Comparison of ENCODE assay signal across 1 cellular context in genomic region chr12:109573029-109573913, GRCh38.
TF ChIP-seq lines count a peak whose summit lies in the region.

Gene MMAB, minus strand, starts transcription at chr12:109573504. Its CDS starts 24 bp downstream, at chr12:109573480.
Gene MVK, plus strand, starts transcription at chr12:109573794. Its CDS starts 1,029 bp downstream, at chr12:109574823.

TF ChIP-seq in K562, 482 proteins besides CTCF, POLR2A, EP300 and RAD21 (continued from another document and continues in another):
- TF ChIP-seq AFF4 (CRISPR knock-in tag; IDR thresholded peaks at IDR 0.05) = peak; percentile 74; the same call in 1 of the 2 replicates
- TF ChIP-seq ZNF696 (CRISPR knock-in tag; conservative IDR thresholded peaks at IDR 0.05) = no peak
- TF ChIP-seq E4F1 (CRISPR knock-in tag; IDR thresholded peaks at IDR 0.05; ENCODE audit: borderline replicate concordance) = peak; percentile 86
- no peak for TF ChIP-seq BRCA1 (IDR thresholded peaks at IDR 0.05)
- TF ChIP-seq BRCA1 (CRISPR knock-in tag; IDR thresholded peaks at IDR 0.05) = no peak
- TF ChIP-seq STAG1 (CRISPR knock-in tag; IDR thresholded peaks at IDR 0.05; ENCODE audit: borderline replicate concordance) = no peak
- TF ChIP-seq DEAF1 (CRISPR knock-in tag; IDR thresholded peaks at IDR 0.05) = no peak
- no peak for TF ChIP-seq PHF21A (IDR thresholded peaks at IDR 0.05; ENCODE audit: borderline replicate concordance, low read depth)
- TF ChIP-seq NONO (IDR thresholded peaks at IDR 0.05; ENCODE audit: low read depth in 2 of 2, low read length in 1 of 2) = peak; percentile 59 to 68; a peak in 2 of 4 replicates
- TF ChIP-seq MAZ (CRISPR knock-in tag; conservative IDR thresholded peaks at IDR 0.05 in 1 of 2, IDR thresholded peaks at IDR 0.05 in 1 of 2) = peak; percentile 65 to 77
- peak; percentile 67 for TF ChIP-seq RBBP5 (IDR thresholded peaks at IDR 0.05; ENCODE audit: borderline replicate concordance, insufficient read depth, low read length, poor library complexity, severe bottlenecking)
- TF ChIP-seq ZNF280A (IDR thresholded peaks at IDR 0.05; ENCODE audit: low read depth, partially characterized antibody) = no peak
- TF ChIP-seq BRF2 (IDR thresholded peaks at IDR 0.05; ENCODE audit: borderline replicate concordance, insufficient read depth, insufficient read length) = no peak
- TF ChIP-seq PCBP1 (IDR thresholded peaks at IDR 0.05; ENCODE audit: low read depth, low read length, poor library complexity, severe bottlenecking) = no peak
- TF ChIP-seq ZC3H11A (IDR thresholded peaks at IDR 0.05; ENCODE audit: low read depth, low read length) = no peak
- TF ChIP-seq ATF1 (CRISPR knock-in tag; IDR thresholded peaks at IDR 0.05) = peak; percentile 95
- TF ChIP-seq ATF1 (tag; IDR thresholded peaks at IDR 0.05) = peak; percentile 100
- no peak for TF ChIP-seq NCOA4 (IDR thresholded peaks at IDR 0.05; ENCODE audit: partially characterized antibody)
- no peak; the same call in 1 of the 2 replicates for TF ChIP-seq ARID1B (IDR thresholded peaks at IDR 0.05)
- no peak for TF ChIP-seq SMARCB1 (IDR thresholded peaks at IDR 0.05; ENCODE audit: insufficient read length, low read depth)
- TF ChIP-seq ID3 (CRISPR knock-in tag; IDR thresholded peaks at IDR 0.05) = no peak
- TF ChIP-seq ID3 (tag; IDR thresholded peaks at IDR 0.05) = peak; percentile 90
- no peak for TF ChIP-seq MCM2 (IDR thresholded peaks at IDR 0.05; ENCODE audit: low read depth)
- TF ChIP-seq HCFC1 (IDR thresholded peaks at IDR 0.05; ENCODE audit: low read depth, low read length) = peak; percentile 65
- TF ChIP-seq E2F6 (IDR thresholded peaks at IDR 0.05; ENCODE audit: borderline replicate concordance in 1 of 2, extremely low read depth in 1 of 2, insufficient read depth in 1 of 2, insufficient read length in 1 of 2, low read depth in 1 of 2, low read length in 1 of 2, poor library complexity in 1 of 2, severe bottlenecking in 1 of 2) = peak; percentile 87 to 96
- no peak for TF ChIP-seq SAFB (IDR thresholded peaks at IDR 0.05; ENCODE audit: borderline replicate concordance, low read depth, low read length)
- TF ChIP-seq CCNT2 (IDR thresholded peaks at IDR 0.05; ENCODE audit: borderline replicate concordance, extremely low read depth, insufficient read length, low read depth, low read length) = peak; percentile 52
- TF ChIP-seq TGIF2 (CRISPR knock-in tag; IDR thresholded peaks at IDR 0.05) = peak; percentile 91; the same call in 1 of the 2 replicates
- TF ChIP-seq ZBED1 (IDR thresholded peaks at IDR 0.05) = no peak
- peak; percentile 39; the same call in 1 of the 2 replicates for TF ChIP-seq ZNF263 (CRISPR knock-in tag; IDR thresholded peaks at IDR 0.05; ENCODE audit: borderline replicate concordance)
- no peak for TF ChIP-seq ZNF224 (CRISPR knock-in tag; IDR thresholded peaks at IDR 0.05)
- no peak for TF ChIP-seq ZMIZ1 (IDR thresholded peaks at IDR 0.05; ENCODE audit: low read depth in 2 of 2, low read length in 2 of 2)
- no peak for TF ChIP-seq TEAD2 (tag; IDR thresholded peaks at IDR 0.05)
- TF ChIP-seq TAL1 (IDR thresholded peaks at IDR 0.05) = no peak
- TF ChIP-seq FIP1L1 (IDR thresholded peaks at IDR 0.05; ENCODE audit: low read depth, low read length, poor library complexity, severe bottlenecking) = peak; percentile 93
- no peak for TF ChIP-seq ZNF384 (IDR thresholded peaks at IDR 0.05; ENCODE audit: low read depth, low read length)
- TF ChIP-seq SMAD1 (IDR thresholded peaks at IDR 0.05; ENCODE audit: low read depth, low read length, partially characterized antibody) = no peak
- no peak for TF ChIP-seq PPARD (CRISPR knock-in tag; IDR thresholded peaks at IDR 0.05)
- TF ChIP-seq KAT8 (IDR thresholded peaks at IDR 0.05; ENCODE audit: low read depth) = no peak
- TF ChIP-seq CTBP1 (IDR thresholded peaks at IDR 0.05; ENCODE audit: borderline replicate concordance) = peak; percentile 87
- peak; percentile 69 for TF ChIP-seq E2F1 (CRISPR knock-in tag; IDR thresholded peaks at IDR 0.05)
- TF ChIP-seq PURB (CRISPR knock-in tag; IDR thresholded peaks at IDR 0.05; ENCODE audit: low read depth) = no peak
